13 cellular contexts compared by ENCODE assay signal in genomic region chr5:9046756-9047481, GRCh38.
DNase-seq lines count a peak whose midpoint lies in the region; ATAC-seq, FAIRE-seq and TF ChIP-seq lines count a peak whose summit lies in the region.
"Had no signal": no experiment of that assay in that cellular context is flagged by ENCODE, and none has a peak within 500 bp of the region (broad histone marks: within the 10 kb centered on the region; RNA-seq: fewer than 3 reads in every experiment).

No MANE protein-coding gene starts in this region.

- intact Hi-C loops in Right ventricle myocardium inferior (cut with DNase I), result no loop called here
- intact Hi-C loops in cardiac septum (cut with DNase I), result no loop called here
- intact Hi-C loops in left ventricle myocardium superior (cut with micrococcal nuclease), result no loop called here
- intact Hi-C loops in activated naive CD4-positive, alpha-beta T cell treated with anti-CD3 and anti-CD28 coated beads for 36 hours (cut with micrococcal nuclease), result no loop called here
- intact Hi-C loops in lower leg skin (cut with DNase I; ENCODE audit: low total_unique reads), result no loop called here

- H3K4me3 Mint-ChIP-seq in activated naive CD4-positive, alpha-beta T cell treated with anti-CD3 and anti-CD28 coated beads for 36 hours, result no peak overlapping the region
- H3K4me3 Mint-ChIP-seq: T-helper 1 cell treated with Interleukin-12 subunit alpha and Interleukin-12 subunit beta and Interleukin-4 antibody, amounts not matched to agents 30 μg/mL and 1 μg/mL, for 36 hours had no signal

- TF ChIP-seq POLR2A in lower leg skin (IDR thresholded peaks at IDR 0.05), result no peak

- TF ChIP-seq CTCF in astrocyte of the cerebellum (IDR thresholded peaks at IDR 0.05; ENCODE audit: low read depth, low read length, missing control alignments), result no peak
- TF ChIP-seq CTCF in lower leg skin (IDR thresholded peaks at IDR 0.05), result no peak

- ATAC-seq in Right ventricle myocardium inferior, result peak; percentile 34
- peak; percentile 79 for ATAC-seq in left ventricle myocardium superior

- H3K27me3 Mint-ChIP-seq in activated naive CD4-positive, alpha-beta T cell treated with anti-CD3 and anti-CD28 coated beads for 36 hours (ENCODE audit: low read depth), result no peaks in the 10 kb centered on the region

- no peak overlapping the region for H3K27ac Mint-ChIP-seq in activated naive CD4-positive, alpha-beta T cell treated with anti-CD3 and anti-CD28 coated beads for 36 hours
- H3K27ac Mint-ChIP-seq: T-helper 1 cell treated with Interleukin-12 subunit alpha and Interleukin-12 subunit beta and Interleukin-4 antibody, amounts not matched to agents 30 μg/mL and 1 μg/mL, for 36 hours had no signal

- CTCF ChIA-PET in activated naive CD4-positive, alpha-beta T cell treated with anti-CD3 and anti-CD28 coated beads for 36 hours (lab: Charles Lee), result no interaction called here

- no peaks in the 10 kb centered on the region for H3K4me1 Mint-ChIP-seq in activated naive CD4-positive, alpha-beta T cell treated with anti-CD3 and anti-CD28 coated beads for 36 hours (ENCODE audit: low read depth)

- in situ Hi-C loops in astrocyte of the cerebellum (cut with HindIII; ENCODE audit: low sequenced_read_pairs), result no loop called here

- H3K4me3 ChIP-seq in astrocyte of the cerebellum (ENCODE audit: low read depth, low read length) (no peak overlapping the region), lower leg skin (ENCODE audit: low read depth, poor library complexity, severe bottlenecking) (no peak overlapping the region)

- 69 to 77% methylated on average over 3 of the region's 3 CpGs for WGBS in lower leg skin, 2 donors

- no peak for FAIRE-seq in urothelium cell line (lab: Jason Lieb, UNC)
- FAIRE-seq: A204.1, colon had no signal

- no peaks in the 10 kb centered on the region for H3K36me3 Mint-ChIP-seq in activated naive CD4-positive, alpha-beta T cell treated with anti-CD3 and anti-CD28 coated beads for 36 hours (ENCODE audit: low read depth)

- no peaks in the 10 kb centered on the region for H3K9me3 Mint-ChIP-seq in activated naive CD4-positive, alpha-beta T cell treated with anti-CD3 and anti-CD28 coated beads for 36 hours

- DNase-seq in Right ventricle myocardium inferior (ENCODE audit: missing footprints), result no peak
- DNase-seq in cardiac septum (ENCODE audit: low spot score), result no peak
- peak; percentile 39 for DNase-seq in astrocyte of the cerebellum (ENCODE audit: low read depth)
- DNase-seq in left ventricle myocardium superior, result no peak
- DNase-seq in urothelium cell line (ENCODE audit: low spot score), result peak; percentile 61
- no peak for DNase-seq in NCI-H1930 (lab: John Stamatoyannopoulos, UW)
- DNase-seq in activated naive CD4-positive, alpha-beta T cell treated with anti-CD3 and anti-CD28 coated beads for 36 hours, result no peak
- no peak for DNase-seq in lower leg skin (ENCODE audit: low spot score in 2 of 2)
- DNase-seq: KBM-7, NCI-H524 had no signal

Comparison
In these comparisons a context has a peak if more than half of its experiments do, and no peak if none do; other contexts are left out.
1. DNase-seq: peak in astrocyte of the cerebellum (single experiment) and urothelium cell line (single experiment); none in Right ventricle myocardium inferior (single experiment), cardiac septum (single experiment), left ventricle myocardium superior (single experiment), NCI-H1930 (0 of 2), activated naive CD4-positive, alpha-beta T cell treated with anti-CD3 and anti-CD28 coated beads for 36 hours (single experiment) and lower leg skin (0 of 2).